ENCODE assay signal across 11 cellular contexts in the genomic region with DNA sequence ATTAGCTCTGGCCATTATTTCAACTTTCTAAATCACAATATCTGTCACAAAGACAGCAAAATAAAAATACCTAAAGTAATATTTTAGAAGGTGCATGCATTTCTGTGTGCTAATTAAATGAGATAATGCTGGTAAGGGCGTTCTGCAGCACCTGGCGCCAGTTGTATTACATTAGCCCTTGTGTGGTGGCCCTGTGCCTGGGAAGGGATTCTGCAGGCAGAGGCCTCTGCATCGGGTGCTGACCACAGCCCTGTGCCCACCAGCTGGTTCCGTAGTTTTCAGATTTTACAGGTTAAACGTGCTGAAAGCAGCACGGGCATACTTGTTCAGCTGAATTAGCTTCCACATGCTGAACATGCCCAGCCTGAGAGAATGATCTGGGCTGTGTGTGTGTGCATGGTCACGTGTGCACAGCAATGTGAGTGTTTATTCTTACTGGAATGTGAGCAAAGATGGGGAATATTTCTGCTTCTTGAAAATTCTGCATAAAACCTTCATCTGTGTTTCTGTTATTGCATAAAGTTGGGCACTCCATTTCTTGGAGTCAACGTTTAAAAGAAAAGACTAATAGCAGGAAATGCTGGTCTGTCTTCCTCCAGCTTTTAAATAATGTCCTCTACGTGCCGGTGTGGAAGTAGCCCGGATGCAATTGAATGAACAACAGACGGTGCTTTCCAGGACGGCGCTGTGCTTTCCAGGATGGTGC.
DNase-seq lines count a peak whose midpoint lies in the region; ATAC-seq, FAIRE-seq and TF ChIP-seq lines count a peak whose summit lies in the region.
"Had no signal": no experiment of that assay in that cellular context is flagged by ENCODE, and none has a peak within 500 bp of the region (broad histone marks: within the 10 kb centered on the region; RNA-seq: fewer than 3 reads in every experiment).

No MANE protein-coding gene starts in this region.

- H3K4me3 ChIP-seq in heart left ventricle: peak overlapping the region in 10 of 12 donors; percentile 14 to 54 (median 38)
- H3K4me3 ChIP-seq in right atrium auricular region: no peak overlapping the region
- no peak overlapping the region for H3K4me3 ChIP-seq in HepG2 (replicated peaks in 1 of 3; ENCODE audit: insufficient read depth in 1 of 3, low read depth in 2 of 3, low read length in 3 of 3)
- H3K4me3 ChIP-seq in WERI-Rb-1 (ENCODE audit: low read depth, low read length): no peak overlapping the region
- H3K4me3 ChIP-seq: BLaER1 treated with 17β-estradiol and CSF1 and Interleukin-3, amounts not matched to agents 10 nM and 100 nM had no signal

- peaks cover 0 to 4% (median 0%) of the 10 kb centered on the region in 9 donors for H3K27me3 ChIP-seq in heart left ventricle
- no peaks in the 10 kb centered on the region for H3K27me3 ChIP-seq in right atrium auricular region
- H3K27me3 ChIP-seq in HepG2 (ENCODE audit: control insufficient read depth in 1 of 2, insufficient read depth in 2 of 2, low read length in 2 of 2): 0 out of 5 replicates have a peak, but pooled peaks cover 0 to 1% of the 10 kb centered on the region in 2 experiments
- H3K27me3 ChIP-seq in WERI-Rb-1 (ENCODE audit: insufficient read depth, low read depth, severe bottlenecking): no peaks in the 10 kb centered on the region
- H3K27me3 ChIP-seq: BLaER1 treated with 17β-estradiol and CSF1 and Interleukin-3, amounts not matched to agents 10 nM and 100 nM had no signal

- TF ChIP-seq POLR2A in heart left ventricle (IDR thresholded peaks at IDR 0.05) (no peak), HepG2 (IDR thresholded peaks at IDR 0.05; ENCODE audit: insufficient read depth in 1 of 2, low read depth in 2 of 2, low read length in 2 of 2) (no peak)

- H3K27me3 Mint-ChIP-seq in MCF 10A (ENCODE audit: insufficient read depth, unreplicated experiment): no peaks in the 10 kb centered on the region

- H3K4me1 ChIP-seq in heart left ventricle (peaks cover 0 to 14% (median 0%) of the 10 kb centered on the region in 12 donors), right atrium auricular region (peaks cover 0 to 9% of the 10 kb centered on the region in 2 donors), HepG2 (ENCODE audit: insufficient read depth, low read length) (peaks cover 7% of the 10 kb centered on the region)

- no peak overlapping the region for H3K9ac ChIP-seq in HepG2 (ENCODE audit: insufficient read depth, low read depth, low read length)
- H3K9ac ChIP-seq: BLaER1 treated with 17β-estradiol and CSF1 and Interleukin-3, amounts not matched to agents 10 nM and 100 nM had no signal

- H3K4me1 Mint-ChIP-seq in MCF 10A (ENCODE audit: insufficient read depth, unreplicated experiment): peaks cover 21% of the 10 kb centered on the region

- H3K36me3 ChIP-seq in heart left ventricle (no peaks in the 10 kb centered on the region), right atrium auricular region (no peaks in the 10 kb centered on the region), HepG2 (replicated peaks in 1 of 2; ENCODE audit: control insufficient read depth in 1 of 2, insufficient read depth in 2 of 2, low read length in 2 of 2) (no peaks in the 10 kb centered on the region), WERI-Rb-1 (no peaks in the 10 kb centered on the region)
- H3K36me3 ChIP-seq: BLaER1 treated with 17β-estradiol and CSF1 and Interleukin-3, amounts not matched to agents 10 nM and 100 nM had no signal

- TF ChIP-seq RAD21 in HepG2 (CRISPR knock-in tag; IDR thresholded peaks at IDR 0.05): no peak

- ATAC-seq in heart left ventricle (peak; percentile 27 to 53 (median 42)), HepG2 (peak; percentile 29; the same call in 1 of the 3 replicates)

- H3K4me2 ChIP-seq in HepG2 (ENCODE audit: low read depth, low read length): no peak overlapping the region
- H3K4me2 ChIP-seq: BLaER1 treated with 17β-estradiol and CSF1 and Interleukin-3, amounts not matched to agents 10 nM and 100 nM had no signal

- WGBS in heart left ventricle, 4 donors: 38 to 52% (median 44%) methylated on average over 14 of the region's 14 CpGs
- 52% methylated on average over 11 of the region's 14 CpGs for WGBS in HepG2 (ENCODE audit: low lambda C conversion rate)

- no peak overlapping the region for H2AFZ ChIP-seq in HepG2 (ENCODE audit: low read length)

- H4K20me1 ChIP-seq in HepG2 (ENCODE audit: insufficient read depth, low read length): no peaks in the 10 kb centered on the region
- H4K20me1 ChIP-seq: BLaER1 treated with 17β-estradiol and CSF1 and Interleukin-3, amounts not matched to agents 10 nM and 100 nM had no signal

- no peaks in the 10 kb centered on the region for H3K9me3 ChIP-seq in heart left ventricle
- no peaks in the 10 kb centered on the region for H3K9me3 ChIP-seq in right atrium auricular region
- H3K9me3 ChIP-seq in HepG2 (ENCODE audit: low read length): no peaks in the 10 kb centered on the region
- H3K9me3 ChIP-seq in WERI-Rb-1 (ENCODE audit: severe bottlenecking): no peaks in the 10 kb centered on the region
- H3K9me3 ChIP-seq: BLaER1 treated with 17β-estradiol and CSF1 and Interleukin-3, amounts not matched to agents 10 nM and 100 nM had no signal

- H3K36me3 Mint-ChIP-seq in MCF 10A (ENCODE audit: insufficient read depth, unreplicated experiment): no peaks in the 10 kb centered on the region

- intact Hi-C loops in heart left ventricle (cut with DNase I) (no loop called here), MCF 10A (cut with micrococcal nuclease) (loop anchor here (1.0 kb wide), 1 partner anchor 17 kb away; no protein-coding TSS in a partner anchor), HepG2 (cut with micrococcal nuclease; ENCODE audit: unreplicated experiment) (loop anchor here (10.0 kb wide), 1 partner anchor 63 kb away; no protein-coding TSS in a partner anchor)

- POLR2A ChIA-PET in MCF 10A (lab: Yijun Ruan, JAX) (interaction anchor here (0.7 to 6.7 kb wide), 14 partner anchors 10 to 673 kb away, joined by 3 to 136 read pairs (median 9); a partner anchor contains a TSS), HepG2 (lab: Yijun Ruan, JAX) (no interaction called here)

- H3K27ac Mint-ChIP-seq in MCF 10A (ENCODE audit: low read depth, unreplicated experiment): peak overlapping the region; percentile 23
- H3K27ac Mint-ChIP-seq: stimulated activated naive CD8-positive, alpha-beta T cell treated with anti-CD3 and anti-CD28 coated beads, Interleukin-15, Interleukin-2, amounts not matched to agents 100 ng/mL and 50 ng/mL, for 24 hours had no signal

- FAIRE-seq in HepG2 (lab: Jason Lieb, UNC) (no peak), urothelium cell line (lab: Jason Lieb, UNC) (no peak)

- H3K4me3 Mint-ChIP-seq in MCF 10A (ENCODE audit: unreplicated experiment): peak overlapping the region; percentile 77
- H3K4me3 Mint-ChIP-seq: stimulated activated naive CD8-positive, alpha-beta T cell treated with anti-CD3 and anti-CD28 coated beads, Interleukin-15, Interleukin-2, amounts not matched to agents 100 ng/mL and 50 ng/mL, for 24 hours had no signal

- no peaks in the 10 kb centered on the region for H3K9me3 Mint-ChIP-seq in MCF 10A (ENCODE audit: unreplicated experiment)
- H3K9me3 Mint-ChIP-seq: stimulated activated naive CD8-positive, alpha-beta T cell treated with anti-CD3 and anti-CD28 coated beads, Interleukin-15, Interleukin-2, amounts not matched to agents 100 ng/mL and 50 ng/mL, for 24 hours had no signal

- H3K27ac ChIP-seq in heart left ventricle (peak overlapping the region in 2 of 12 donors; percentile 9 to 28), right atrium auricular region (no peak overlapping the region), HepG2 (ENCODE audit: extremely low read length, insufficient read depth, low read length) (no peak overlapping the region), WERI-Rb-1 (no peak overlapping the region)
- H3K27ac ChIP-seq: BLaER1 treated with 17β-estradiol and CSF1 and Interleukin-3, amounts not matched to agents 10 nM and 100 nM had no signal

- TF ChIP-seq EP300 in HepG2 (IDR thresholded peaks at IDR 0.05; ENCODE audit: low read depth in 2 of 2, low read length in 2 of 2): no peak
- TF ChIP-seq EP300 in HepG2 (CRISPR knock-in tag; IDR thresholded peaks at IDR 0.05; ENCODE audit: borderline replicate concordance): no peak

- CTCF ChIA-PET in MCF 10A (lab: Yijun Ruan, JAX) (interaction anchor here (0.7 to 4.0 kb wide), 7 partner anchors 10 to 672 kb away, joined by 3 to 23 read pairs (median 3); no protein-coding TSS in a partner anchor), HepG2 (lab: Yijun Ruan, JAX; ENCODE audit: low intra/inter-chr PET ratio, low total read pairs) (no interaction called here)

- no peaks in the 10 kb centered on the region for H3K79me2 ChIP-seq in HepG2 (ENCODE audit: insufficient read depth, low read length)

- TF ChIP-seq CTCF in heart left ventricle (IDR thresholded peaks at IDR 0.05) (no peak), right atrium auricular region (IDR thresholded peaks at IDR 0.05) (no peak), MCF 10A (IDR thresholded peaks at IDR 0.05; ENCODE audit: unreplicated experiment) (no peak), HepG2 (CRISPR knock-in tag; IDR thresholded peaks at IDR 0.05) (no peak), GM13977 (IDR thresholded peaks at IDR 0.05; ENCODE audit: extremely low read depth, insufficient read depth, missing control alignments) (no peak), WERI-Rb-1 (IDR thresholded peaks at IDR 0.05; ENCODE audit: low read depth, low read length) (no peak)

- no peak for DNase-seq in heart left ventricle
- DNase-seq in right atrium auricular region (ENCODE audit: low spot score): no peak
- peak; percentile 63 for DNase-seq in MCF 10A (ENCODE audit: unreplicated experiment)
- no peak for DNase-seq in HepG2 (ENCODE audit: low spot score)
- DNase-seq in urothelium cell line (ENCODE audit: low spot score): peak; percentile 48
- DNase-seq in NCI-H2107 treated with DMSO at 0.1 percent for 48 hours (lab: John Stamatoyannopoulos, UW; ENCODE audit: unreplicated experiment): no peak
- DNase-seq in GM13977 (ENCODE audit: low spot score): no peak
- no peak for DNase-seq in WERI-Rb-1
- DNase-seq: SIG-M5 had no signal

- in situ Hi-C loops in HepG2 (cut with HindIII; ENCODE audit: extremely low pct_ligation_motif_present, low pct_unique_long_range_greater_than_20kb) (no loop called here), GM13977 (cut with MboI; ENCODE audit: low pct_unique_long_range_greater_than_20kb, low sequenced_read_pairs, unreplicated experiment) (no loop called here)

- TSS peak; percentile 54 for BruUV-seq in MCF 10A (replicated peaks; lab: Mats Ljungman, UMichigan)
- BruUV-seq in HepG2 (replicated peaks; lab: Mats Ljungman, UMichigan): no TSS peak

TF ChIP-seq in HepG2, 621 proteins besides CTCF, POLR2A, EP300 and RAD21:
- no peak for TF ChIP-seq ATM (IDR thresholded peaks at IDR 0.05; ENCODE audit: borderline replicate concordance)
- TF ChIP-seq ZSCAN31 (CRISPR knock-in tag; IDR thresholded peaks at IDR 0.05; ENCODE audit: low read depth): no peak
- 0 out of 2 replicates have a peak, but pooled peaks have one; percentile 26 for TF ChIP-seq BCL6 (CRISPR knock-in tag; IDR thresholded peaks at IDR 0.05)

Comparison
In these comparisons a context has a peak if more than half of its experiments do, and no peak if none do; other contexts are left out.
1. H3K4me3 ChIP-seq: peak in heart left ventricle (10 of 12); none in right atrium auricular region (0 of 2), HepG2 (0 of 3) and WERI-Rb-1 (single experiment).
2. DNase-seq: peak in MCF 10A (single experiment) and urothelium cell line (single experiment); none in heart left ventricle (0 of 5), right atrium auricular region (single experiment), HepG2 (single experiment), NCI-H2107 treated with DMSO at 0.1 percent for 48 hours (single experiment), GM13977 (single experiment) and WERI-Rb-1 (single experiment).
3. intact Hi-C loops: an anchor here in MCF 10A (1.0 kb wide) and HepG2 (10.0 kb wide); none called in heart left ventricle.